In the genomic region with DNA sequence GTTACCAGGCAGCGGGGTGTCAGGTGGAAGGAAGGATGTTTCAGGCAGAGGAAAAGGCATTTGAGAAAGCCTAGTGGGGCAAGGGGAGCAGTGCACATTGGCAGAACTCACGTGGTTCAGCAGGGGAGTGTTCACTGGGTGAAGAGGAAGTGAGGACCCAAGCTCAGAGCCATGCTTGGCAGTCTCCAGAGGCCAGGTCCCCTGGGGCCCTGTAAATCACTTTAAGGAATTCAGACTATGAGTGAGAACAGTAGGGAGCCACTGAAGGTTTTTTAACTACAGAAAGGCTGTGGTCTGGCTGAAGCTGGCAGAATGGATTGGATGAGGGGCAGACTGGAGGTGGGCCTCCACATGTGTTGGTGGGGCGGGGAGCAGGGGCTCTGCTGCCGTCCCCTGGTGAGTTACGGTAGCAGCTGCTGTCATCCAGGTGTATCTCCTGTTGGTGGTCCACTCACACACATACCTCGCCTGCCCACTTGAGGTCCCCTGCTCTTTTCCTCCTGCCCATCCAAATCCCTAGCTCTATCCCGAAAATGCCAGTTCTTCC, we compare ENCODE assay signal across 9 cellular contexts. TPM values are rescaled to one million over a fixed set of nuclear protein-coding genes. Genes with fewer than 3 reads are reported as not detected.
DNase-seq lines count a peak whose midpoint lies in the region; ATAC-seq and TF ChIP-seq lines count a peak whose summit lies in the region.
"Had no signal": no experiment of that assay in that cellular context is flagged by ENCODE, and none has a peak within 500 bp of the region (broad histone marks: within the 10 kb centered on the region; RNA-seq: fewer than 3 reads in every experiment).

No MANE protein-coding gene starts in this region.

- BruUV-seq in PC-3 (replicated peaks; lab: Mats Ljungman, UMichigan): no TSS peak

- H4K20me1 ChIP-seq in PC-3 (ENCODE audit: low read length): 0 out of 2 replicates have a peak, but pooled peaks cover 4% of the 10 kb centered on the region

- TF ChIP-seq CTCF in AG10803 (conservative IDR thresholded peaks at IDR 0.05; ENCODE audit: low read length) (peak; percentile 10; the same call in 1 of the 2 replicates), PC-3 (conservative IDR thresholded peaks at IDR 0.05; ENCODE audit: low read depth, low read length) (no peak), GM10248 (IDR thresholded peaks at IDR 0.05; ENCODE audit: control extremely low read depth, extremely low read depth, low read depth, missing control alignments) (no peak)

- H3K9ac ChIP-seq in PC-3 (ENCODE audit: low read length): no peak overlapping the region

- no peaks in the 10 kb centered on the region for H3K27me3 ChIP-seq in PC-3 (ENCODE audit: low read length)
- H3K27me3 ChIP-seq: cardiac muscle cell had no signal

- DNase-seq in AG10803 (ENCODE audit: low read depth) (peak; percentile 64), PC-3 (peak; percentile 15), GM10248 (ENCODE audit: extremely low spot score) (no peak), mucosa of gallbladder (ENCODE audit: low spot score) (no peak)
- peak; percentile 39 for DNase-seq in central memory CD4-positive, alpha-beta T cell
- peak; percentile 11 for DNase-seq in stimulated activated naive CD4-positive, alpha-beta T cell treated with Interleukin-2 at 50 U/mL for 16 hours (lab: John Stamatoyannopoulos, UW)

- H3K36me3 ChIP-seq in PC-3 (ENCODE audit: low read depth, low read length): no peaks in the 10 kb centered on the region
- H3K36me3 ChIP-seq: cardiac muscle cell had no signal

- H3K4me3 ChIP-seq in AG10803 (ENCODE audit: low read length): no peak overlapping the region
- no peak overlapping the region for H3K4me3 ChIP-seq in PC-3 (ENCODE audit: low read length)
- H3K4me3 ChIP-seq: cardiac muscle cell had no signal

- H3K27ac ChIP-seq in PC-3 (ENCODE audit: low read length): peak overlapping the region; percentile 18; the same call in 1 of the 2 replicates
- H3K27ac ChIP-seq: cardiac muscle cell had no signal

- POLR2A ChIA-PET in PC-3 (lab: Charles Lee; ENCODE audit: unreplicated experiment): no interaction called here
- POLR2A ChIA-PET in GM10248 (lab: Yijun Ruan, JAX): interaction anchor here (1.0 to 1.4 kb wide), 2 partner anchors 15 to 306 kb away, joined by 3 to 7 read pairs; no protein-coding TSS in a partner anchor

- H3F3A ChIP-seq in PC-3 (ENCODE audit: low read length, unreplicated experiment): no peaks in the 10 kb centered on the region

- no peak overlapping the region for H2AFZ ChIP-seq in PC-3 (ENCODE audit: low read length)

- no peaks in the 10 kb centered on the region for H3K9me3 ChIP-seq in PC-3 (ENCODE audit: low read length)

- H3K4me1 ChIP-seq in PC-3 (ENCODE audit: insufficient read depth, low read length): peaks cover 28% of the 10 kb centered on the region

- CTCF ChIA-PET in PC-3 (lab: Charles Lee) (no interaction called here), GM10248 (lab: Yijun Ruan, JAX) (interaction anchor here (1.0 to 17.8 kb wide), 15 partner anchors 9 to 638 kb away, joined by 3 to 305 read pairs (median 4); a partner anchor contains a TSS)

- intact Hi-C loops in PC-3 (cut with micrococcal nuclease): no loop called here

- H3K79me2 ChIP-seq in PC-3 (ENCODE audit: low read length): peaks cover 86% of the 10 kb centered on the region

- 0 out of 2 replicates have a peak overlapping the region, but pooled peaks have one; percentile 64 for H3K4me2 ChIP-seq in PC-3 (ENCODE audit: low read length)

- H3K9me2 ChIP-seq in PC-3 (replicated peaks; ENCODE audit: low read length): no peaks in the 10 kb centered on the region

- ATAC-seq in GM18907 (IDR thresholded peaks at IDR 0.05; ENCODE audit: unreplicated experiment) (peak; percentile 77), HG03060 (IDR thresholded peaks at IDR 0.05; ENCODE audit: low read depth, unreplicated experiment) (peak; percentile 78), PC-3 (no peak)

RNA-seq across cellular contexts. Expression of a gene that starts 5.1 kb away (rescaled TPM):
- total RNA-seq in PC-3 (2014; rRNA removed) (9.5 and 14.6 TPM in 2 replicates), mucosa of gallbladder (27.6 TPM)

RNA-seq across cellular contexts. Expression of a gene that starts 7.2 kb away (rescaled TPM):
- 36.1 and 43.2 TPM in 2 replicates for total RNA-seq in PC-3 (2014; rRNA removed)
- 41.3 TPM for total RNA-seq in mucosa of gallbladder

Comparison
In these comparisons a context has a peak if more than half of its experiments do, and no peak if none do; other contexts are left out.
1. DNase-seq: peak in AG10803 (single experiment), PC-3 (single experiment), central memory CD4-positive, alpha-beta T cell (single experiment) and stimulated activated naive CD4-positive, alpha-beta T cell treated with Interleukin-2 at 50 U/mL for 16 hours (single experiment); none in GM10248 (single experiment) and mucosa of gallbladder (single experiment).